In genomic region chr21:37278199-37278598, GRCh38 we compare ENCODE assay signal across 38 cellular contexts.
"Had no signal": no experiment of that assay in that cellular context is flagged by ENCODE, and none has a peak within 500 bp of the region (broad histone marks: within the 10 kb centered on the region; RNA-seq: fewer than 3 reads in every experiment).

No MANE protein-coding gene starts in this region.

- H3K27ac ChIP-seq: adrenal gland, ascending aorta, body of pancreas, brain microvascular endothelial cell, breast epithelium, cardiac muscle cell had no signal

- H3K4me3 ChIP-seq: adrenal gland, ascending aorta, body of pancreas, breast epithelium, cardiac muscle cell had no signal

- H3K9me3 ChIP-seq: adrenal gland, ascending aorta, body of pancreas, breast epithelium had no signal

- H3K36me3 Mint-ChIP-seq: activated naive CD4-positive, alpha-beta T cell treated with anti-CD3 and anti-CD28 coated beads, Interleukin-2, amount 10 ng/mL, durations not matched to agents 7 days and 5 days; activated naive CD4-positive, alpha-beta T cell treated with anti-CD3 and anti-CD28 coated beads, Interleukin-2, amount 50 U/mL, for 24 hours; activated naive CD4-positive, alpha-beta T cell treated with anti-CD3 and anti-CD28 coated beads, Interleukin-2, amount 50 U/mL, for 72 hours; activated naive CD8-positive, alpha-beta T cell; activated naive CD8-positive, alpha-beta T cell treated with anti-CD3 and anti-CD28 coated beads for 36 hours; activated naive CD8-positive, alpha-beta T cell treated with anti-CD3 and anti-CD28 coated beads, Interleukin-2, amount 10 ng/mL, durations not matched to agents 7 days and 5 days; brain had no signal

- H3K9me3 Mint-ChIP-seq: activated naive CD4-positive, alpha-beta T cell treated with anti-CD3 and anti-CD28 coated beads for 36 hours; activated naive CD4-positive, alpha-beta T cell treated with anti-CD3 and anti-CD28 coated beads, Interleukin-2, amount 10 ng/mL, durations not matched to agents 7 days and 5 days; activated naive CD4-positive, alpha-beta T cell treated with anti-CD3 and anti-CD28 coated beads, Interleukin-2, amount 50 U/mL, for 24 hours; activated naive CD8-positive, alpha-beta T cell treated with anti-CD3 and anti-CD28 coated beads, Interleukin-2, amount 10 ng/mL, durations not matched to agents 7 days and 5 days; activated naive CD8-positive, alpha-beta T cell treated with anti-CD3 and anti-CD28 coated beads, Interleukin-2, amount 50 U/mL, for 24 hours; activated T-cell treated with anti-CD3 and anti-CD28 coated beads, Interleukin-2, amount 50 U/mL, for 24 hours; activated T-cell treated with anti-CD3 and anti-CD28 coated beads, Interleukin-2, amount 50 U/mL, for 4 hours; activated T-cell treated with anti-CD3 and anti-CD28 coated beads, Interleukin-2, amount 50 U/mL, for 72 hours; activated T-helper 1 cell treated with anti-CD3 and anti-CD28 coated beads, Interleukin-12 subunit alpha, Interleukin-12 subunit beta, Interleukin-2, Interleukin-4 antibody, amounts not matched to agents 30 ng/mL and 10 ng/mL and 1 ng/mL, durations not matched to agents 14 hours and 24 hours and 36 hours; activated T-helper 17 cell treated with anti-CD3 and anti-CD28 coated beads, Interleukin-2, amount 50 U/mL, for 72 hours; activated T-helper 2 cell treated with anti-CD3 and anti-CD28 coated beads, Interferon-gamma antibody, Interleukin-2, Interleukin-4, amounts not matched to agents 10 μg/mL and 5 μg/mL and 100 μg/mL, durations not matched to agents 14 hours and 24 hours and 36 hours; central memory CD8-positive, alpha-beta T cell had no signal

- H3K36me3 ChIP-seq: adrenal gland, ascending aorta, brain microvascular endothelial cell, breast epithelium, cardiac muscle cell had no signal

- H3K27me3 ChIP-seq: adrenal gland, ascending aorta, body of pancreas, brain microvascular endothelial cell, breast epithelium, cardiac muscle cell had no signal

- H3K4me1 Mint-ChIP-seq: activated naive CD4-positive, alpha-beta T cell treated with anti-CD3 and anti-CD28 coated beads, Interleukin-2, amount 10 ng/mL, durations not matched to agents 7 days and 5 days; activated naive CD8-positive, alpha-beta T cell treated with anti-CD3 and anti-CD28 coated beads, Interleukin-2, amount 10 ng/mL, durations not matched to agents 7 days and 5 days; activated T-helper 17 cell treated with anti-CD3 and anti-CD28 coated beads, Interleukin-2, amount 50 U/mL, for 72 hours had no signal

- ATAC-seq: activated naive CD4-positive, alpha-beta T cell treated with anti-CD3 and anti-CD28 coated beads, Interleukin-2, amount 50 U/mL, for 72 hours; activated naive CD8-positive, alpha-beta T cell treated with anti-CD3 and anti-CD28 coated beads, Interleukin-2, amount 50 U/mL, for 24 hours; activated T-cell treated with anti-CD3 and anti-CD28 coated beads, Interleukin-2, amount 50 U/mL, for 4 hours; activated T-cell treated with anti-CD3 and anti-CD28 coated beads, Interleukin-2, amount 50 U/mL, for 72 hours; activated T-helper 17 cell treated with anti-CD3 and anti-CD28 coated beads, Interleukin-2, amount 50 U/mL, for 72 hours; body of pancreas had no signal

- H3K27me3 Mint-ChIP-seq: activated naive CD4-positive, alpha-beta T cell treated with anti-CD3 and anti-CD28 coated beads, Interleukin-2, amount 50 U/mL, for 24 hours; activated naive CD8-positive, alpha-beta T cell; activated naive CD8-positive, alpha-beta T cell treated with anti-CD3 and anti-CD28 coated beads for 36 hours; activated naive CD8-positive, alpha-beta T cell treated with anti-CD3 and anti-CD28 coated beads, Interleukin-2, amount 50 U/mL, for 24 hours; activated T-cell treated with anti-CD3 and anti-CD28 coated beads, Interleukin-2, amount 50 U/mL, for 24 hours; activated T-helper 17 cell treated with anti-CD3 and anti-CD28 coated beads, Interleukin-2, amount 50 U/mL, for 72 hours; central memory CD8-positive, alpha-beta T cell had no signal

- H3K4me3 Mint-ChIP-seq: activated naive CD4-positive, alpha-beta T cell treated with anti-CD3 and anti-CD28 coated beads for 36 hours; activated naive CD4-positive, alpha-beta T cell treated with anti-CD3 and anti-CD28 coated beads, Interleukin-2, amount 10 ng/mL, durations not matched to agents 7 days and 5 days; activated naive CD4-positive, alpha-beta T cell treated with anti-CD3 and anti-CD28 coated beads, Interleukin-2, amount 50 U/mL, for 24 hours; activated naive CD8-positive, alpha-beta T cell; activated naive CD8-positive, alpha-beta T cell treated with anti-CD3 and anti-CD28 coated beads for 36 hours; activated naive CD8-positive, alpha-beta T cell treated with anti-CD3 and anti-CD28 coated beads, Interleukin-2, amount 10 ng/mL, durations not matched to agents 7 days and 5 days; activated naive CD8-positive, alpha-beta T cell treated with anti-CD3 and anti-CD28 coated beads, Interleukin-2, amount 50 U/mL, for 24 hours; activated T-cell treated with anti-CD3 and anti-CD28 coated beads, Interleukin-2, amount 50 U/mL, for 24 hours; activated T-cell treated with anti-CD3 and anti-CD28 coated beads, Interleukin-2, amount 50 U/mL, for 4 hours; activated T-cell treated with anti-CD3 and anti-CD28 coated beads, Interleukin-2, amount 50 U/mL, for 72 hours; activated T-helper 1 cell treated with anti-CD3 and anti-CD28 coated beads, Interleukin-12 subunit alpha, Interleukin-12 subunit beta, Interleukin-2, Interleukin-4 antibody, amounts not matched to agents 30 ng/mL and 10 ng/mL and 1 ng/mL, durations not matched to agents 14 hours and 24 hours and 36 hours; activated T-helper 17 cell treated with anti-CD3 and anti-CD28 coated beads, Interleukin-2, amount 50 U/mL, for 72 hours; brain; central memory CD8-positive, alpha-beta T cell had no signal

- H3K27ac Mint-ChIP-seq: activated naive CD4-positive, alpha-beta T cell treated with anti-CD3 and anti-CD28 coated beads for 36 hours; activated naive CD4-positive, alpha-beta T cell treated with anti-CD3 and anti-CD28 coated beads, Interleukin-2, amount 10 ng/mL, durations not matched to agents 7 days and 5 days; activated naive CD4-positive, alpha-beta T cell treated with anti-CD3 and anti-CD28 coated beads, Interleukin-2, amount 50 U/mL, for 24 hours; activated naive CD4-positive, alpha-beta T cell treated with anti-CD3 and anti-CD28 coated beads, Interleukin-2, amount 50 U/mL, for 72 hours; activated naive CD8-positive, alpha-beta T cell; activated naive CD8-positive, alpha-beta T cell treated with anti-CD3 and anti-CD28 coated beads for 36 hours; activated naive CD8-positive, alpha-beta T cell treated with anti-CD3 and anti-CD28 coated beads, Interleukin-2, amount 10 ng/mL, durations not matched to agents 7 days and 5 days; activated naive CD8-positive, alpha-beta T cell treated with anti-CD3 and anti-CD28 coated beads, Interleukin-2, amount 50 U/mL, for 24 hours; activated T-cell treated with anti-CD3 and anti-CD28 coated beads, Interleukin-2, amount 50 U/mL, for 24 hours; activated T-cell treated with anti-CD3 and anti-CD28 coated beads, Interleukin-2, amount 50 U/mL, for 72 hours; activated T-helper 1 cell treated with anti-CD3 and anti-CD28 coated beads, Interleukin-12 subunit alpha, Interleukin-12 subunit beta, Interleukin-2, Interleukin-4 antibody, amounts not matched to agents 30 ng/mL and 10 ng/mL and 1 ng/mL, durations not matched to agents 14 hours and 24 hours and 36 hours; activated T-helper 17 cell treated with anti-CD3 and anti-CD28 coated beads, Interleukin-2, amount 50 U/mL, for 72 hours; activated T-helper 2 cell treated with anti-CD3 and anti-CD28 coated beads, Interferon-gamma antibody, Interleukin-2, Interleukin-4, amounts not matched to agents 10 μg/mL and 5 μg/mL and 100 μg/mL, durations not matched to agents 14 hours and 24 hours and 36 hours had no signal

- H3K4me1 ChIP-seq: adrenal gland, ascending aorta, body of pancreas, breast epithelium had no signal

- DNase-seq: activated effector memory CD4-positive, alpha-beta T cell treated with anti-CD3 and anti-CD28 coated beads, Interleukin-2, amount 50 U/mL, for 16 hours; activated effector memory CD4-positive, alpha-beta T cell treated with Interleukin-2 at 50 U/mL for 16 hours; activated gamma-delta T cell; activated gamma-delta T cell treated with Interleukin-2 at 50 U/mL for 16 hours; activated naive CD4-positive, alpha-beta T cell; activated naive CD4-positive, alpha-beta T cell treated with anti-CD3 and anti-CD28 coated beads for 36 hours; activated naive CD4-positive, alpha-beta T cell treated with anti-CD3 and anti-CD28 coated beads, Interleukin-2, amount 10 ng/mL, durations not matched to agents 7 days and 5 days; activated naive CD4-positive, alpha-beta T cell treated with anti-CD3 and anti-CD28 coated beads, Interleukin-2, amount 50 U/mL, for 16 hours; activated naive CD4-positive, alpha-beta T cell treated with Interleukin-2 at 50 U/mL for 16 hours; activated naive CD8-positive, alpha-beta T cell treated with anti-CD3 and anti-CD28 coated beads for 36 hours; activated naive CD8-positive, alpha-beta T cell treated with anti-CD3 and anti-CD28 coated beads, Interleukin-2, amount 10 ng/mL, durations not matched to agents 7 days and 5 days; activated naive CD8-positive, alpha-beta T cell treated with anti-CD3 and anti-CD28 coated beads, Interleukin-2, amount 50 U/mL, for 24 hours; activated T-cell treated with anti-CD3 and anti-CD28 coated beads, Interleukin-2, amount 50 U/mL, for 1 hour; activated T-cell treated with anti-CD3 and anti-CD28 coated beads, Interleukin-2, amount 50 U/mL, for 24 hours; activated T-cell treated with anti-CD3 and anti-CD28 coated beads, Interleukin-2, amount 50 U/mL, for 4 hours; activated T-cell treated with anti-CD3 and anti-CD28 coated beads, Interleukin-2, amount 50 U/mL, for 48 hours; activated T-cell treated with anti-CD3 and anti-CD28 coated beads, Interleukin-2, amount 50 U/mL, for 72 hours; amniotic stem cell; amygdala; anterior cingulate cortex; aorta; body of pancreas; brain microvascular endothelial cell; caudate nucleus; central memory CD4-positive, alpha-beta T cell; cerebellar nuclear complex had no signal
